Comparison of ENCODE assay signal across 8 cellular contexts in the genomic region with DNA sequence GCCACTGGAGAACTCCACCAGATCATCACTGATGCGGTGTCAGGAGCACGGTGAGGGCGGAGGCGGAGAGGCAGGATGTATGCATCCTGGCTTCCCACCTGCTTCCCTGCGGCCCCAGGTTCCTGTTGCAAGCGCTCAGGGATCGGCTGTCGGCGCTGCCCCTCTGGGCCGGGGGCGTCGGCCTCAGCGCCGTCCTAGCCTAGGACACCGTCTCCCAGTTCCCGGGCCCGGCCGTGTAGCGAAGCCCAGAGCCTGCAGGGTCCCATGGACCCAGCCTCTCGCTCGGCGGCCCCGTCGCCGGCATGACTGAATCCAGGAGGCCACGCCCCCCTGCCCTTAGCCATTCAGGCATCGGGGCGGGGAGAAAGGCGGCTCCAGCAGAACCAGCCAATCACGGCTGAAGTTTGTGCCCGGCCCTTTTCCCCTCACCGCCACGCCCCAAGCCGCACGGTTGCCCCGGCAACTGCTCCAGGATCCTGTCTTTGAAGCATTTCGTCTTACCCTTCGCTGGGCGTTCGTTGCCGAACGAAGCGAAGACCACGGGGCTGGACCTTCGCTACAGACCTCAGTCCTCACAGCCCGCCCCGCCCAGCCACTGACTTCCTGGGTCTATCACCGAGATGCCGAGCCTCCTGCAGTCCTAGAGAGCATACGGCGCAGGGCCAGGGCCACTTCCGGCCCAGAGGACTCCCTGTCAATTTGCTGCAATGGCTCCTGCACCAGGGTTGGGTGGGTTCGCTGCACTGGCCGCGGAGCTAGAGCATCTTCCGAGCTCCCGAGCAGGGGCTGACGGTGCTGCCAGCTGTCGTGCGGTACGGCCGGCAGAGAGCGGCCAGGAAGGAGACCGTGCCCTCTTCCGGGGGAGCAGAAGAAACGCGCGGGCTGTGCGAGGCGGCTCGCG. TPM values are rescaled to one million over a fixed set of nuclear protein-coding genes. Genes with fewer than 3 reads are reported as not detected.
DNase-seq lines count a peak whose midpoint lies in the region; ATAC-seq and TF ChIP-seq lines count a peak whose summit lies in the region.

No MANE protein-coding gene starts in this region.

- H3K4me2 ChIP-seq in neural cell (ENCODE audit: low read length) = peak overlapping the region; percentile 88

- H3K4me1 ChIP-seq in ES-I3 (ENCODE audit: insufficient read depth, low read length) = peaks cover 9% of the 10 kb centered on the region

- TF ChIP-seq RAD21 in neural cell (conservative IDR thresholded peaks at IDR 0.05) = peak; percentile 35

- H3K79me2 ChIP-seq in neural cell (replicated peaks; ENCODE audit: insufficient read depth, low read length) = no peaks in the 10 kb centered on the region

- intact Hi-C loops in activated T-helper 2 cell treated with anti-CD3 and anti-CD28 coated beads, Interferon-gamma antibody, Interleukin-2, Interleukin-4, amounts not matched to agents 10 μg/mL and 5 μg/mL and 100 μg/mL, durations not matched to agents 14 hours and 24 hours and 36 hours (cut with micrococcal nuclease) = loop anchor here (1.0 to 10.0 kb wide), 4 partner anchors 10 to 99 kb away; a partner anchor contains a TSS

- peak overlapping the region; percentile 96 for H3K4me3 Mint-ChIP-seq in activated T-helper 2 cell treated with anti-CD3 and anti-CD28 coated beads, Interferon-gamma antibody, Interleukin-2, Interleukin-4, amounts not matched to agents 10 μg/mL and 5 μg/mL and 100 μg/mL, durations not matched to agents 14 hours and 24 hours and 36 hours (ENCODE audit: low read depth)
- H3K4me3 Mint-ChIP-seq in stimulated activated naive CD8-positive, alpha-beta T cell treated with anti-CD3 and anti-CD28 coated beads, Interleukin-15, amount 100 ng/mL, for 72 hours = peak overlapping the region; percentile 97 to 100

- no peaks in the 10 kb centered on the region for H3K9me3 Mint-ChIP-seq in activated T-helper 2 cell treated with anti-CD3 and anti-CD28 coated beads, Interferon-gamma antibody, Interleukin-2, Interleukin-4, amounts not matched to agents 10 μg/mL and 5 μg/mL and 100 μg/mL, durations not matched to agents 14 hours and 24 hours and 36 hours
- no peaks in the 10 kb centered on the region for H3K9me3 Mint-ChIP-seq in stimulated activated naive CD8-positive, alpha-beta T cell treated with anti-CD3 and anti-CD28 coated beads, Interleukin-15, amount 100 ng/mL, for 72 hours

- peak; percentile 39 for TF ChIP-seq EP300 in neural cell (conservative IDR thresholded peaks at IDR 0.05; ENCODE audit: poor library complexity, severe bottlenecking)

- H3K27me3 ChIP-seq in neural cell (ENCODE audit: insufficient read depth, low read depth, low read length) = no peaks in the 10 kb centered on the region

- peaks cover 34% of the 10 kb centered on the region for H3K4me1 Mint-ChIP-seq in activated T-helper 2 cell treated with anti-CD3 and anti-CD28 coated beads, Interferon-gamma antibody, Interleukin-2, Interleukin-4, amounts not matched to agents 10 μg/mL and 5 μg/mL and 100 μg/mL, durations not matched to agents 14 hours and 24 hours and 36 hours (ENCODE audit: low read depth)
- peaks cover 46% of the 10 kb centered on the region for H3K4me1 Mint-ChIP-seq in stimulated activated naive CD8-positive, alpha-beta T cell treated with anti-CD3 and anti-CD28 coated beads, Interleukin-15, amount 100 ng/mL, for 72 hours

- no peaks in the 10 kb centered on the region for H3F3A ChIP-seq in neural cell (ENCODE audit: insufficient read depth, low read length, poor library complexity, severe bottlenecking)

- H3K36me3 ChIP-seq in ES-I3 (ENCODE audit: insufficient read depth, low read length) = peaks cover 3% of the 10 kb centered on the region; the same call in 1 of the 2 replicates
- no peaks in the 10 kb centered on the region for H3K36me3 ChIP-seq in neural cell (ENCODE audit: insufficient read depth, low read length)

- H3K9me3 ChIP-seq in ES-I3 (ENCODE audit: control insufficient read depth, insufficient read depth, low read length) (no peaks in the 10 kb centered on the region), neural cell (ENCODE audit: low read length) (no peaks in the 10 kb centered on the region)

- H3K9ac ChIP-seq in ES-I3 (ENCODE audit: low read depth, low read length) = peak overlapping the region; percentile 67
- peak overlapping the region; percentile 66 for H3K9ac ChIP-seq in neural cell (ENCODE audit: low read length)

- H3K4me3 ChIP-seq in LNCaP clone FGC (ENCODE audit: low read depth, low read length) = peak overlapping the region; percentile 56
- peak overlapping the region; percentile 78 for H3K4me3 ChIP-seq in fibroblast of pulmonary artery (replicated peaks; ENCODE audit: low read depth, low read length)
- H3K4me3 ChIP-seq in neural cell (ENCODE audit: low read length) = peak overlapping the region; percentile 77

- peak overlapping the region; percentile 67 for H3K27ac ChIP-seq in neural cell (ENCODE audit: low read length)

- peak; percentile 93 for ATAC-seq in stimulated activated naive CD8-positive, alpha-beta T cell treated with anti-CD3 and anti-CD28 coated beads, Interleukin-15, amount 100 ng/mL, for 72 hours

- peak overlapping the region; percentile 92 for H3K27ac Mint-ChIP-seq in activated T-helper 2 cell treated with anti-CD3 and anti-CD28 coated beads, Interferon-gamma antibody, Interleukin-2, Interleukin-4, amounts not matched to agents 10 μg/mL and 5 μg/mL and 100 μg/mL, durations not matched to agents 14 hours and 24 hours and 36 hours
- peak overlapping the region; percentile 93 to 94 for H3K27ac Mint-ChIP-seq in stimulated activated naive CD8-positive, alpha-beta T cell treated with anti-CD3 and anti-CD28 coated beads, Interleukin-15, amount 100 ng/mL, for 72 hours

- H3K36me3 Mint-ChIP-seq in activated T-helper 2 cell treated with anti-CD3 and anti-CD28 coated beads, Interferon-gamma antibody, Interleukin-2, Interleukin-4, amounts not matched to agents 10 μg/mL and 5 μg/mL and 100 μg/mL, durations not matched to agents 14 hours and 24 hours and 36 hours (ENCODE audit: low read depth) = peaks cover 15% of the 10 kb centered on the region

- no peaks in the 10 kb centered on the region for H3K9me2 ChIP-seq in neural cell (ENCODE audit: insufficient read depth, low read length)

- no peaks in the 10 kb centered on the region for H3K27me3 Mint-ChIP-seq in activated T-helper 2 cell treated with anti-CD3 and anti-CD28 coated beads, Interferon-gamma antibody, Interleukin-2, Interleukin-4, amounts not matched to agents 10 μg/mL and 5 μg/mL and 100 μg/mL, durations not matched to agents 14 hours and 24 hours and 36 hours (ENCODE audit: low read depth)
- no peaks in the 10 kb centered on the region for H3K27me3 Mint-ChIP-seq in stimulated activated naive CD8-positive, alpha-beta T cell treated with anti-CD3 and anti-CD28 coated beads, Interleukin-15, amount 100 ng/mL, for 72 hours

- no peaks in the 10 kb centered on the region for H4K20me1 ChIP-seq in neural cell (ENCODE audit: insufficient read depth)

- DNase-seq in H4 (ENCODE audit: low spot score) = peak; percentile 95
- DNase-seq in LNCaP clone FGC (ENCODE audit: low read depth) = peak; percentile 70
- DNase-seq in RPMI8226 = peak; percentile 99
- peak; percentile 97 for DNase-seq in activated T-helper 2 cell treated with anti-CD3 and anti-CD28 coated beads, Interferon-gamma antibody, Interleukin-2, Interleukin-4, amounts not matched to agents 10 μg/mL and 5 μg/mL and 100 μg/mL, durations not matched to agents 14 hours and 24 hours and 36 hours (ENCODE audit: low spot score)
- DNase-seq in fibroblast of pulmonary artery (ENCODE audit: low read depth) = peak; percentile 93
- peak; percentile 96 to 97 for DNase-seq in stimulated activated naive CD8-positive, alpha-beta T cell treated with anti-CD3 and anti-CD28 coated beads, Interleukin-15, amount 100 ng/mL, for 72 hours

- peak; percentile 45 for TF ChIP-seq CTCF in LNCaP clone FGC (IDR thresholded peaks at IDR 0.05; ENCODE audit: control insufficient read depth, extremely low read depth, insufficient read depth)
- peak; percentile 12 for TF ChIP-seq CTCF in fibroblast of pulmonary artery (IDR thresholded peaks at IDR 0.05; ENCODE audit: low read length, missing control alignments)
- peak; percentile 59 for TF ChIP-seq CTCF in neural cell (IDR thresholded peaks at IDR 0.05; ENCODE audit: poor library complexity, severe bottlenecking)

- peak overlapping the region; percentile 41 for H2AFZ ChIP-seq in neural cell (ENCODE audit: low read depth, low read length)

TF ChIP-seq in neural cell, 6 proteins besides CTCF, POLR2A, EP300 and RAD21 (continues in another document):
- TF ChIP-seq POLR2AphosphoS5 (IDR thresholded peaks at IDR 0.05) (peak; percentile 62), SMC3 (conservative IDR thresholded peaks at IDR 0.05; ENCODE audit: poor library complexity) (peak; percentile 34), EZH2 (IDR thresholded peaks at IDR 0.05; ENCODE audit: borderline replicate concordance, insufficient read depth, low read length, poor library complexity, severe bottlenecking) (no peak), TAF1 (IDR thresholded peaks at IDR 0.05; ENCODE audit: low read depth) (peak; percentile 82)

RNA-seq across cellular contexts. Expression of a gene that starts 10.6 kb away (rescaled TPM):
- total RNA-seq in H4 (2014; rRNA removed; shearing (Covaris generic)) = 2.0 and 3.9 TPM in 2 replicates
- total RNA-seq in activated T-helper 2 cell treated with anti-CD3 and anti-CD28 coated beads, Interferon-gamma antibody, Interleukin-2, Interleukin-4, amounts not matched to agents 10 μg/mL and 5 μg/mL and 100 μg/mL, durations not matched to agents 14 hours and 24 hours and 36 hours = 9.1 and 9.3 TPM in 2 replicates
- 5.1 and 9.8 TPM in 2 replicates for polyA plus RNA-seq in neural cell
- polyA minus RNA-seq in neural cell = 11.6 and 17.0 TPM in 2 replicates

RNA-seq across cellular contexts. Expression of a gene that starts 11.8 kb away (rescaled TPM):
- total RNA-seq in H4 (2014; rRNA removed; shearing (Covaris generic)) = 5.2 and 8.6 TPM in 2 replicates
- total RNA-seq in activated T-helper 2 cell treated with anti-CD3 and anti-CD28 coated beads, Interferon-gamma antibody, Interleukin-2, Interleukin-4, amounts not matched to agents 10 μg/mL and 5 μg/mL and 100 μg/mL, durations not matched to agents 14 hours and 24 hours and 36 hours = 0.09 and 0.18 TPM in 2 replicates
- polyA plus RNA-seq in neural cell = 30.0 and 39.4 TPM in 2 replicates
- polyA minus RNA-seq in neural cell = 26.9 and 31.9 TPM in 2 replicates

RNA-seq across cellular contexts. Expression of a gene that starts 25.1 kb away (rescaled TPM):
- not detected in 2 replicates for total RNA-seq in H4 (2014; rRNA removed; shearing (Covaris generic))
- not detected in 2 replicates for total RNA-seq in activated T-helper 2 cell treated with anti-CD3 and anti-CD28 coated beads, Interferon-gamma antibody, Interleukin-2, Interleukin-4, amounts not matched to agents 10 μg/mL and 5 μg/mL and 100 μg/mL, durations not matched to agents 14 hours and 24 hours and 36 hours
- polyA plus RNA-seq in neural cell = 0.10 TPM in 1 of 2 replicates, not detected in the other
- polyA minus RNA-seq in neural cell = not detected in 2 replicates

RNA-seq across cellular contexts. Expression of a gene that starts 58.8 kb away (rescaled TPM):
- total RNA-seq in H4 (2014; rRNA removed; shearing (Covaris generic)) = 15.8 and 24.1 TPM in 2 replicates
- total RNA-seq in activated T-helper 2 cell treated with anti-CD3 and anti-CD28 coated beads, Interferon-gamma antibody, Interleukin-2, Interleukin-4, amounts not matched to agents 10 μg/mL and 5 μg/mL and 100 μg/mL, durations not matched to agents 14 hours and 24 hours and 36 hours = 773 and 798 TPM in 2 replicates
- not detected in 2 replicates for polyA plus RNA-seq in neural cell
- polyA minus RNA-seq in neural cell = not detected in 2 replicates

Comparison
In these comparisons a context has a peak if more than half of its experiments do, and no peak if none do; other contexts are left out.
1. Peak in every context shown above with its lines: DNase-seq, ATAC-seq, H3K4me3 ChIP-seq and H3K27ac ChIP-seq.